In genomic region chr12:3493225-3494049, GRCh38 we compare ENCODE assay signal across 13 cellular contexts. TPM values are rescaled to one million over a fixed set of nuclear protein-coding genes. Genes with fewer than 3 reads are reported as not detected.
A peak's percentile ranks its signal among the peaks of the same experiment; 100 is the strongest.
DNase-seq lines count a peak whose midpoint lies in the region; TF ChIP-seq lines count a peak whose summit lies in the region.
"Had no signal": no experiment of that assay in that cellular context is flagged by ENCODE, and none has a peak within 500 bp of the region (broad histone marks: within the 10 kb centered on the region; RNA-seq: fewer than 3 reads in every experiment).

No MANE protein-coding gene starts in this region.

- H3K36me3 Mint-ChIP-seq in activated T-helper 2 cell treated with anti-CD3 and anti-CD28 coated beads, Interferon-gamma antibody, Interleukin-2, Interleukin-4, amounts not matched to agents 10 μg/mL and 5 μg/mL and 100 μg/mL, durations not matched to agents 14 hours and 24 hours and 36 hours (ENCODE audit: low read depth), result no peaks in the 10 kb centered on the region

- H3K36me3 ChIP-seq in iPS DF 6.9 (ENCODE audit: control insufficient read depth, insufficient read depth, low read length) (no peaks in the 10 kb centered on the region), skeletal muscle tissue (ENCODE audit: control insufficient read depth in 3 of 3, insufficient read depth in 3 of 3, low read length in 3 of 3) (no peaks in the 10 kb centered on the region)

- CTCF ChIA-PET in RWPE1 (lab: Yijun Ruan, JAX), result interaction anchor here (1.1 kb wide), 1 partner anchor 193 kb away, joined by 3 read pairs; no protein-coding TSS in a partner anchor

- DNase-seq in NCI-H1417 (lab: John Stamatoyannopoulos, UW), result peak; percentile 20 to 93 (median 84)
- DNase-seq in NCI-H1417 treated with DMSO at 0.1 percent for 48 hours (lab: John Stamatoyannopoulos, UW), result no peak
- DNase-seq in RWPE1 (ENCODE audit: low spot score), result no peak
- no peak for DNase-seq in iPS DF 6.9 (ENCODE audit: low read depth, low spot score)
- DNase-seq in activated T-helper 2 cell treated with anti-CD3 and anti-CD28 coated beads, Interferon-gamma antibody, Interleukin-2, Interleukin-4, amounts not matched to agents 10 μg/mL and 5 μg/mL and 100 μg/mL, durations not matched to agents 14 hours and 24 hours and 36 hours (ENCODE audit: low spot score), result no peak
- DNase-seq in OCI-M2 (lab: John Stamatoyannopoulos, UW; ENCODE audit: unreplicated experiment), result no peak
- no peak for DNase-seq in activated CD8-positive, alpha-beta memory T cell treated with anti-CD3 and anti-CD28 coated beads for 24 hours
- DNase-seq: ACHN; activated naive CD4-positive, alpha-beta T cell treated with anti-CD3 and anti-CD28 coated beads for 36 hours; NK-92 treated with Interleukin-12 subunit alpha and Interleukin-12 subunit beta, amount 100 ng/mL, for 24 hours; T-helper 9 cell had no signal

- no peak overlapping the region for H3K4me3 Mint-ChIP-seq in activated T-helper 2 cell treated with anti-CD3 and anti-CD28 coated beads, Interferon-gamma antibody, Interleukin-2, Interleukin-4, amounts not matched to agents 10 μg/mL and 5 μg/mL and 100 μg/mL, durations not matched to agents 14 hours and 24 hours and 36 hours (ENCODE audit: low read depth)
- H3K4me3 Mint-ChIP-seq: activated naive CD4-positive, alpha-beta T cell treated with anti-CD3 and anti-CD28 coated beads for 36 hours had no signal

- no peaks in the 10 kb centered on the region for H3K4me1 Mint-ChIP-seq in activated T-helper 2 cell treated with anti-CD3 and anti-CD28 coated beads, Interferon-gamma antibody, Interleukin-2, Interleukin-4, amounts not matched to agents 10 μg/mL and 5 μg/mL and 100 μg/mL, durations not matched to agents 14 hours and 24 hours and 36 hours (ENCODE audit: low read depth)

- peaks cover 54% of the 10 kb centered on the region for H3K27me3 Mint-ChIP-seq in activated T-helper 2 cell treated with anti-CD3 and anti-CD28 coated beads, Interferon-gamma antibody, Interleukin-2, Interleukin-4, amounts not matched to agents 10 μg/mL and 5 μg/mL and 100 μg/mL, durations not matched to agents 14 hours and 24 hours and 36 hours (ENCODE audit: low read depth)

- no peak overlapping the region for H3K27ac Mint-ChIP-seq in activated T-helper 2 cell treated with anti-CD3 and anti-CD28 coated beads, Interferon-gamma antibody, Interleukin-2, Interleukin-4, amounts not matched to agents 10 μg/mL and 5 μg/mL and 100 μg/mL, durations not matched to agents 14 hours and 24 hours and 36 hours
- H3K27ac Mint-ChIP-seq: activated naive CD4-positive, alpha-beta T cell treated with anti-CD3 and anti-CD28 coated beads for 36 hours had no signal

- peak overlapping the region; percentile 4; the same call in 1 of the 2 replicates for H3K27ac ChIP-seq in RWPE1
- H3K27ac ChIP-seq in iPS DF 6.9 (ENCODE audit: low read length), result no peak overlapping the region
- no peak overlapping the region for H3K27ac ChIP-seq in skeletal muscle tissue (ENCODE audit: low read depth, low read length)

- H3K9me3 ChIP-seq in iPS DF 6.9 (ENCODE audit: control insufficient read depth, insufficient read depth, low read length) (no peaks in the 10 kb centered on the region), skeletal muscle tissue (ENCODE audit: control insufficient read depth in 3 of 3, low read length in 3 of 3) (no peaks in the 10 kb centered on the region)

- H3K4me3 ChIP-seq in iPS DF 6.9 (ENCODE audit: low read length), result peak overlapping the region; percentile 10; the same call in 1 of the 2 replicates
- peak overlapping the region; percentile 29 to 58 (median 30) for H3K4me3 ChIP-seq in skeletal muscle tissue (ENCODE audit: low read length in 3 of 3)

- H3K27me3 ChIP-seq in iPS DF 6.9 (ENCODE audit: control insufficient read depth, insufficient read depth, low read length) (peaks cover 49% of the 10 kb centered on the region), skeletal muscle tissue (ENCODE audit: control insufficient read depth in 3 of 3, insufficient read depth in 3 of 3, low read length in 3 of 3) (peaks cover 52 to 58% (median 58%) of the 10 kb centered on the region in 3 donors)

- H3K9me3 Mint-ChIP-seq in activated T-helper 2 cell treated with anti-CD3 and anti-CD28 coated beads, Interferon-gamma antibody, Interleukin-2, Interleukin-4, amounts not matched to agents 10 μg/mL and 5 μg/mL and 100 μg/mL, durations not matched to agents 14 hours and 24 hours and 36 hours, result no peaks in the 10 kb centered on the region
- H3K9me3 Mint-ChIP-seq: activated naive CD4-positive, alpha-beta T cell treated with anti-CD3 and anti-CD28 coated beads for 36 hours had no signal

- H3K4me1 ChIP-seq in iPS DF 6.9 (ENCODE audit: control insufficient read depth, insufficient read depth, low read length) (peaks cover 9% of the 10 kb centered on the region; the same call in 1 of the 2 replicates), skeletal muscle tissue (ENCODE audit: control insufficient read depth in 3 of 3, insufficient read depth in 3 of 3, low read length in 3 of 3) (peaks cover 14 to 17% (median 17%) of the 10 kb centered on the region in 3 donors)

- intact Hi-C loops in activated T-helper 2 cell treated with anti-CD3 and anti-CD28 coated beads, Interferon-gamma antibody, Interleukin-2, Interleukin-4, amounts not matched to agents 10 μg/mL and 5 μg/mL and 100 μg/mL, durations not matched to agents 14 hours and 24 hours and 36 hours (cut with micrococcal nuclease), result no loop called here

- no peak for TF ChIP-seq CTCF in RWPE1 (conservative IDR thresholded peaks at IDR 0.05; ENCODE audit: low read depth)

- no CpG with 5 or more reads among the region's 51 CpGs for WGBS in iPS DF 6.9 (ENCODE audit: insufficient coverage, insufficient read length)

- peak overlapping the region in 2 of 3 donors; percentile 6 to 8 for H3K9ac ChIP-seq in skeletal muscle tissue (ENCODE audit: low read depth in 1 of 3, low read length in 3 of 3)

- POLR2A ChIA-PET in RWPE1 (lab: Yijun Ruan, JAX; ENCODE audit: low non-redundant PET), result no interaction called here

RNA-seq across cellular contexts. Expression of gene PRMT8, which starts 2.4 kb away (rescaled TPM):
- not detected for total RNA-seq in skeletal muscle tissue
- not detected in 2 replicates for total RNA-seq in activated T-helper 2 cell treated with anti-CD3 and anti-CD28 coated beads, Interferon-gamma antibody, Interleukin-2, Interleukin-4, amounts not matched to agents 10 μg/mL and 5 μg/mL and 100 μg/mL, durations not matched to agents 14 hours and 24 hours and 36 hours
- total RNA-seq: activated naive CD4-positive, alpha-beta T cell treated with anti-CD3 and anti-CD28 coated beads for 36 hours; endothelial cell of umbilical vein had no signal

Comparison
In these comparisons a context has a peak if more than half of its experiments do, and no peak if none do; other contexts are left out.
1. DNase-seq: peak in NCI-H1417 (3 of 3); none in NCI-H1417 treated with DMSO at 0.1 percent for 48 hours (single experiment), RWPE1 (single experiment), iPS DF 6.9 (single experiment), activated T-helper 2 cell treated with anti-CD3 and anti-CD28 coated beads, Interferon-gamma antibody, Interleukin-2, Interleukin-4, amounts not matched to agents 10 μg/mL and 5 μg/mL and 100 μg/mL, durations not matched to agents 14 hours and 24 hours and 36 hours (single experiment), OCI-M2 (single experiment) and activated CD8-positive, alpha-beta memory T cell treated with anti-CD3 and anti-CD28 coated beads for 24 hours (single experiment).